ENCODE assay signal across 16 cellular contexts in genomic region chr1:199758626-199759255, GRCh38.
"Had no signal": no experiment of that assay in that cellular context is flagged by ENCODE, and none has a peak within 500 bp of the region (broad histone marks: within the 10 kb centered on the region; RNA-seq: fewer than 3 reads in every experiment).

No MANE protein-coding gene starts in this region.

- H3K9me3 Mint-ChIP-seq: activated CD4-positive, alpha-beta T cell treated with anti-CD3 and anti-CD28 coated beads, Interleukin-2, amount 10 ng/mL, durations not matched to agents 24 days and 14 days; activated T-cell treated with anti-CD3 and anti-CD28 coated beads, Interleukin-2, amount 50 U/mL, for 72 hours; neural progenitor cell had no signal

- H3K27ac Mint-ChIP-seq: activated CD4-positive, alpha-beta T cell treated with anti-CD3 and anti-CD28 coated beads, Interleukin-2, amount 10 ng/mL, durations not matched to agents 24 days and 14 days; activated naive CD8-positive, alpha-beta T cell; activated T-cell treated with anti-CD3 and anti-CD28 coated beads, Interleukin-2, amount 50 U/mL, for 72 hours; endodermal cell; neural progenitor cell had no signal

- H3K36me3 Mint-ChIP-seq: activated naive CD8-positive, alpha-beta T cell; neural progenitor cell had no signal

- H3K27ac ChIP-seq: brain microvascular endothelial cell, dorsolateral prefrontal cortex, neural progenitor cell, psoas muscle, right lobe of liver had no signal

- ATAC-seq: activated T-cell treated with anti-CD3 and anti-CD28 coated beads, Interleukin-2, amount 50 U/mL, for 72 hours; psoas muscle; stimulated activated naive CD8-positive, alpha-beta T cell treated with anti-CD3 and anti-CD28 coated beads, Interleukin-15, Interleukin-2, amounts not matched to agents 100 U/mL and 50 U/mL, for 24 hours had no signal

- H3K4me1 Mint-ChIP-seq: activated CD4-positive, alpha-beta T cell treated with anti-CD3 and anti-CD28 coated beads, Interleukin-2, amount 10 ng/mL, durations not matched to agents 24 days and 14 days; endodermal cell had no signal

- H2AFZ ChIP-seq: neural progenitor cell had no signal

- H3K9ac ChIP-seq: neural progenitor cell had no signal

- H3K4me2 ChIP-seq: neural progenitor cell, smooth muscle cell had no signal

- H3K27me3 ChIP-seq: brain microvascular endothelial cell, neural progenitor cell, right lobe of liver had no signal

- H3K4me3 Mint-ChIP-seq: activated CD4-positive, alpha-beta T cell treated with anti-CD3 and anti-CD28 coated beads, Interleukin-2, amount 10 ng/mL, durations not matched to agents 24 days and 14 days; activated naive CD8-positive, alpha-beta T cell; activated T-cell treated with anti-CD3 and anti-CD28 coated beads, Interleukin-2, amount 50 U/mL, for 72 hours; endodermal cell; neural progenitor cell had no signal

- H3K36me3 ChIP-seq: brain microvascular endothelial cell, neural progenitor cell, right lobe of liver had no signal

- H3K4me3 ChIP-seq: dorsolateral prefrontal cortex, neural progenitor cell, psoas muscle, right lobe of liver, smooth muscle cell had no signal

- DNase-seq: activated CD4-positive, alpha-beta T cell treated with anti-CD3 and anti-CD28 coated beads, Interleukin-2, amount 10 ng/mL, durations not matched to agents 24 days and 14 days; activated CD4-positive, CD25-positive, alpha-beta regulatory T cell; activated CD8-positive, alpha-beta memory T cell treated with anti-CD3 and anti-CD28 coated beads, Interleukin-2, amount 50 U/mL, for 48 hours; activated gamma-delta T cell treated with Interleukin-2 at 50 U/mL for 16 hours; activated T-cell treated with anti-CD3 and anti-CD28 coated beads, Interleukin-2, amount 50 U/mL, for 72 hours; amygdala; dorsolateral prefrontal cortex; endodermal cell; glutamatergic neuron; psoas muscle; right lobe of liver; stimulated activated naive CD8-positive, alpha-beta T cell treated with anti-CD3 and anti-CD28 coated beads, Interleukin-15, Interleukin-2, amounts not matched to agents 100 U/mL and 50 U/mL, for 24 hours had no signal

- H3K4me1 ChIP-seq: neural progenitor cell, psoas muscle, right lobe of liver had no signal

- H3K9me3 ChIP-seq: psoas muscle, right lobe of liver had no signal
